Comparison of ENCODE assay signal across 8 cellular contexts in the genomic region with DNA sequence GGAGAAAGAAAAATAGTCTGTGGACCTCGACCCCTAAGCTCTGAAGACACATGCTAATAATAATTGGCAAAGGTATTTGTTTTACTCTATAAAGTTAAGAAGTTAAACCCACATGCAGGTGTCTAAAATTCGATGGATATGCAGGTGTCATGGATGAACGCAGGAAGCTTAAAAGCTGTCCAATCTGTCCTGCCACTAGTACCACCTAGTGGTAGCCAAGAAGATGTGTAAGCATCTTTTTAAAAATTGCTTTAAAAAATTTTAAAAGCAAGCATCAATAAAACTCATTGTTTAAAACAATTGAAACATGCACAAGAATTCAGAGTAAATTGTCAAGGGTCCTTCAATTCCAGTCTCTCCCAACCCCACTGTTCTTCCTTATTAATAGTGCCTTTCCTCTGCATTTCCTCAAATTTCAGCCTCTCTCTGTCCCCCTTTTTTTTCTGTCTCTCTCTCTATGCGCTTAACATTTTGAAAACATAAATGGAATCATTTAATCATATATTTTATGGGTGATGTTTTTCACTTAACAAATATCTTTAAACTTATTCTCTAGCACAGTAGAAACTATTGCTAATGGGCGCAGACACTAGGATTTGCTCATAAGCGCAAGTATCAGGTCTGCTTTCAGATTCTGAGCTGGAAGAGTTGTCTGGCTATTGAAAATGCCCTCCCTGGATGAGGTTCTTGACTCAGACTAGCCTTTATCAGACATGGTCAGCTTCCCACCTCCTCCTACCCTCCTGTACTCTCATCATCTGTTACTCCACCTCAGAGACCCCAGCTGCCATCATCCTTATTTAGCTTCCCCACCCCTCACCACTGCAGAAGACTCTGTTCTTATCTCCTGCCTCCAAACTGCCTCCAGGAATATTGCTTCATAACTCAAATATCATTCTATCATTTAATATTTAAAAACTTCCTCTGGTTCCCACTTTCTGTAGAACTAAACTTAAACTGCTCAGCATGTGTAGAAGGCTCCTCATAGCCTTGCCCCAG. TPM values are rescaled to one million over a fixed set of nuclear protein-coding genes. Genes with fewer than 3 reads are reported as not detected.
DNase-seq lines count a peak whose midpoint lies in the region; ATAC-seq lines count a peak whose summit lies in the region.

No MANE protein-coding gene starts in this region.

- no peak overlapping the region for H3K4me3 Mint-ChIP-seq in T-helper 2 cell treated with Interferon-gamma antibody and Interleukin-4, amounts not matched to agents 5 μg/mL and 100 μg/mL, for 36 hours
- H3K4me3 Mint-ChIP-seq in naive B cell, result no peak overlapping the region

- H3K9me3 Mint-ChIP-seq in T-helper 2 cell treated with Interferon-gamma antibody and Interleukin-4, amounts not matched to agents 5 μg/mL and 100 μg/mL, for 36 hours, result no peaks in the 10 kb centered on the region
- no peaks in the 10 kb centered on the region for H3K9me3 Mint-ChIP-seq in naive B cell

- no peak overlapping the region for H3K4me3 ChIP-seq in H7 (ENCODE audit: insufficient read depth, low read depth, low read length)

- no peaks in the 10 kb centered on the region for H3K36me3 Mint-ChIP-seq in T-helper 2 cell treated with Interferon-gamma antibody and Interleukin-4, amounts not matched to agents 5 μg/mL and 100 μg/mL, for 36 hours (ENCODE audit: low read depth)
- no peaks in the 10 kb centered on the region for H3K36me3 Mint-ChIP-seq in naive B cell

- DNase-seq in T-helper 2 cell (peak in 3 of 5 experiments; percentile 5 to 63 (median 17)), H7 (peak; percentile 61), OCI-M1 (lab: John Stamatoyannopoulos, UW) (peak; percentile 74), dedifferentiated amniotic fluid mesenchymal stem cell (ENCODE audit: extremely low spot score) (peak; percentile 32), naive B cell (peak; percentile 7)
- DNase-seq in T-helper 2 cell treated with Interferon-gamma antibody and Interleukin-4, amounts not matched to agents 5 μg/mL and 100 μg/mL, for 36 hours (ENCODE audit: low spot score), result no peak
- DNase-seq in effector CD4-positive, alpha-beta T cell, result no peak

- peak; percentile 45 to 65 for ATAC-seq in naive B cell (ENCODE audit: low read depth in 2 of 2)
- no peak for ATAC-seq in GM21447 (IDR thresholded peaks at IDR 0.05; ENCODE audit: unreplicated experiment)

- H3K36me3 ChIP-seq in H7 (replicated peaks; ENCODE audit: control insufficient read depth, insufficient read depth, low read length), result no peaks in the 10 kb centered on the region

- H3K27ac Mint-ChIP-seq in T-helper 2 cell treated with Interferon-gamma antibody and Interleukin-4, amounts not matched to agents 5 μg/mL and 100 μg/mL, for 36 hours, result no peak overlapping the region
- no peak overlapping the region for H3K27ac Mint-ChIP-seq in naive B cell

- no peaks in the 10 kb centered on the region for H3K27me3 ChIP-seq in H7 (ENCODE audit: control insufficient read depth, insufficient read depth, low read length)

- peaks cover 8% of the 10 kb centered on the region for H3K4me1 Mint-ChIP-seq in T-helper 2 cell treated with Interferon-gamma antibody and Interleukin-4, amounts not matched to agents 5 μg/mL and 100 μg/mL, for 36 hours (ENCODE audit: low read depth)
- H3K4me1 Mint-ChIP-seq in naive B cell, result peaks cover 0 to 3% (median 2%) of the 10 kb centered on the region in 3 donors

- peaks cover 51% of the 10 kb centered on the region for H3K27me3 Mint-ChIP-seq in T-helper 2 cell treated with Interferon-gamma antibody and Interleukin-4, amounts not matched to agents 5 μg/mL and 100 μg/mL, for 36 hours (ENCODE audit: low read depth)
- peaks cover 0 to 7% (median 6%) of the 10 kb centered on the region in 3 donors for H3K27me3 Mint-ChIP-seq in naive B cell

RNA-seq across cellular contexts. Expression of a gene that starts 30.8 kb away (rescaled TPM):
- 20.1 and 24.1 TPM in 2 replicates for total RNA-seq in H7 (2014; rRNA removed; shearing (Covaris generic))
- 10 to 100 TPM in 1 of 6 donors, 1 to 10 TPM in 5; 1.4 to 11.2 (median 6.6) TPM for polyA plus RNA-seq in naive B cell (ENCODE audit: low read depth in 6 of 6)

RNA-seq across cellular contexts. Expression of a gene that starts 36.6 kb away (rescaled TPM):
- total RNA-seq in H7 (2014; rRNA removed; shearing (Covaris generic)), result 0.80 and 0.81 TPM in 2 replicates
- polyA plus RNA-seq in naive B cell (ENCODE audit: low read depth in 6 of 6), result not detected

Comparison
In these comparisons a context has a peak if more than half of its experiments do, and no peak if none do; other contexts are left out.
1. DNase-seq: peak in T-helper 2 cell (3 of 5), H7 (single experiment), OCI-M1 (single experiment), dedifferentiated amniotic fluid mesenchymal stem cell (single experiment) and naive B cell (single experiment); none in T-helper 2 cell treated with Interferon-gamma antibody and Interleukin-4, amounts not matched to agents 5 μg/mL and 100 μg/mL, for 36 hours (single experiment) and effector CD4-positive, alpha-beta T cell (single experiment).